In the genomic region with DNA sequence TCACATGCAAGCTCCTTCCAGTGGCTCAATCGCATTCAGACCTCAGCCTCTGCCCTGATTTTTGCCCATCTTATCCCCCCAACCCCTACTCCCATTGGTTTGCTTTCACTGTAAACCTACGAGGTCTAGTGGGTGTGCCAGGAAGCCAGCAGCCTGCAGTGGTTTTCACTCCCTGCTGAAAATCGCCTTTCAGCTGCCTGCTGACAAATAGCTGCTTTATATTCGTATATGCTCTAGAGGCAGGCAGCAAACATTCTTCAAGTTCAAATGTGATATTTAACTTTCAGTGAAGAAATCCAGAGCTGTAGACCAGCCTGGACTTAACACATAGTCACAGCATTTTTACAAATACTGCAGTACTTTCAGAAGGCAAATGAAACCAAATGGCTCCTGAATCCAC, we compare ENCODE assay signal across 8 cellular contexts.
DNase-seq lines count a peak whose midpoint lies in the region; ATAC-seq and TF ChIP-seq lines count a peak whose summit lies in the region.

No MANE protein-coding gene starts in this region.

- no peak overlapping the region for H3K9ac ChIP-seq in smooth muscle cell (ENCODE audit: low read depth)

- no peak overlapping the region for H2AFZ ChIP-seq in smooth muscle cell (ENCODE audit: low read depth)

- POLR2A ChIA-PET in activated CD8-positive, alpha-beta T cell treated with anti-CD3 and anti-CD28 coated beads for 36 hours (lab: Charles Lee), result interaction anchor here (1.7 to 3.9 kb wide), 2 partner anchors 168 to 249 kb away, joined by 4 to 22 read pairs; a partner anchor contains a TSS

- H3K4me3 ChIP-seq in gastroesophageal sphincter (peak overlapping the region; percentile 27 to 33), smooth muscle cell (no peak overlapping the region)

- no peaks in the 10 kb centered on the region for H3K79me2 ChIP-seq in smooth muscle cell (ENCODE audit: low read depth)

- TF ChIP-seq EP300 in gastroesophageal sphincter (IDR thresholded peaks at IDR 0.05), result no peak

- no peaks in the 10 kb centered on the region for H3K9me3 ChIP-seq in gastroesophageal sphincter
- no peaks in the 10 kb centered on the region for H3K9me3 ChIP-seq in smooth muscle cell (replicated peaks; ENCODE audit: low read depth)

- 12% methylated on average over 4 of the region's 4 CpGs; no CpG with 5 or more reads in 1 of the 2 donors for WGBS in gastroesophageal sphincter (ENCODE audit: low coverage in 1 of 2), 2 donors
- 33% methylated on average over 4 of the region's 4 CpGs for WGBS in smooth muscle cell (ENCODE audit: low lambda C conversion rate)

- H3K36me3 Mint-ChIP-seq in IgD-negative memory B cell, result peaks cover 8% of the 10 kb centered on the region
- H3K36me3 Mint-ChIP-seq in activated CD8-positive, alpha-beta T cell treated with anti-CD3 and anti-CD28 coated beads for 36 hours (ENCODE audit: low read depth), result peaks cover 26% of the 10 kb centered on the region

- TF ChIP-seq CTCF in activated CD8-positive, alpha-beta T cell treated with anti-CD3 and anti-CD28 coated beads for 36 hours (IDR thresholded peaks at IDR 0.05), result no peak
- no peak for TF ChIP-seq CTCF in gastroesophageal sphincter (IDR thresholded peaks at IDR 0.05)
- no peak for TF ChIP-seq CTCF in smooth muscle cell (IDR thresholded peaks at IDR 0.05; ENCODE audit: borderline replicate concordance, insufficient read depth, poor library complexity, severe bottlenecking)

- no peak for TF ChIP-seq POLR2A in gastroesophageal sphincter (IDR thresholded peaks at IDR 0.05)

- H3K27ac ChIP-seq in gastroesophageal sphincter, result peak overlapping the region; percentile 63 to 76 (median 65)
- H3K27ac ChIP-seq in smooth muscle cell (ENCODE audit: low read depth), result no peak overlapping the region

- H3K36me3 ChIP-seq in gastroesophageal sphincter (peaks cover 0 to 19% of the 10 kb centered on the region in 2 donors), smooth muscle cell (ENCODE audit: low read depth) (peaks cover 4% of the 10 kb centered on the region)

- ATAC-seq in activated CD8-positive, alpha-beta T cell treated with anti-CD3 and anti-CD28 coated beads for 36 hours, result peak; percentile 35
- ATAC-seq in gastroesophageal sphincter (no peak), GM19463 (IDR thresholded peaks at IDR 0.05; ENCODE audit: unreplicated experiment) (no peak)

- H3K4me2 ChIP-seq in smooth muscle cell, result peak overlapping the region; percentile 15

- H3K9me3 Mint-ChIP-seq in IgD-negative memory B cell, result peaks cover 0 to 6% (median 0%) of the 10 kb centered on the region in 3 donors
- peaks cover 8% of the 10 kb centered on the region for H3K9me3 Mint-ChIP-seq in activated CD8-positive, alpha-beta T cell treated with anti-CD3 and anti-CD28 coated beads for 36 hours

- H3K27me3 ChIP-seq in gastroesophageal sphincter (no peaks in the 10 kb centered on the region), smooth muscle cell (ENCODE audit: low read depth) (no peaks in the 10 kb centered on the region)

- CTCF ChIA-PET in activated CD8-positive, alpha-beta T cell treated with anti-CD3 and anti-CD28 coated beads for 36 hours (lab: Charles Lee), result interaction anchor here (0.6 to 3.0 kb wide), 7 partner anchors 50 to 297 kb away, joined by 3 to 11 read pairs (median 3); no protein-coding TSS in a partner anchor

- DNase-seq in activated CD8-positive, alpha-beta T cell treated with anti-CD3 and anti-CD28 coated beads for 36 hours, result peak; percentile 45
- DNase-seq in smooth muscle cell (lab: John Stamatoyannopoulos, UW; ENCODE audit: unreplicated experiment), result no peak
- no peak for DNase-seq in NCI-H524 (lab: John Stamatoyannopoulos, UW)
- DNase-seq in RPMI8226, result no peak
- no peak for DNase-seq in glomerular visceral epithelial cell (ENCODE audit: extremely low spot score)

- peak overlapping the region; percentile 78 to 88 (median 84) for H3K4me3 Mint-ChIP-seq in IgD-negative memory B cell
- H3K4me3 Mint-ChIP-seq in activated CD8-positive, alpha-beta T cell treated with anti-CD3 and anti-CD28 coated beads for 36 hours, result peak overlapping the region; percentile 71

- peaks cover 27% of the 10 kb centered on the region for H4K20me1 ChIP-seq in smooth muscle cell (ENCODE audit: low read depth)

- H3K4me1 Mint-ChIP-seq in IgD-negative memory B cell, result peaks cover 61 to 72% (median 71%) of the 10 kb centered on the region in 3 donors
- peaks cover 77% of the 10 kb centered on the region for H3K4me1 Mint-ChIP-seq in activated CD8-positive, alpha-beta T cell treated with anti-CD3 and anti-CD28 coated beads for 36 hours (ENCODE audit: low read depth)

- intact Hi-C loops in activated CD8-positive, alpha-beta T cell treated with anti-CD3 and anti-CD28 coated beads for 36 hours (cut with micrococcal nuclease), result loop anchor here (5.0 kb wide), 1 partner anchor 52 kb away; no protein-coding TSS in a partner anchor

- H3K4me1 ChIP-seq in gastroesophageal sphincter (peaks cover 13 to 56% (median 19%) of the 10 kb centered on the region in 3 donors), smooth muscle cell (ENCODE audit: low read depth) (peaks cover 12% of the 10 kb centered on the region)

- H3K27me3 Mint-ChIP-seq in IgD-negative memory B cell, result no peaks in the 10 kb centered on the region
- no peaks in the 10 kb centered on the region for H3K27me3 Mint-ChIP-seq in activated CD8-positive, alpha-beta T cell treated with anti-CD3 and anti-CD28 coated beads for 36 hours

- peak overlapping the region; percentile 92 to 100 (median 99) for H3K27ac Mint-ChIP-seq in IgD-negative memory B cell
- peak overlapping the region; percentile 95 for H3K27ac Mint-ChIP-seq in activated CD8-positive, alpha-beta T cell treated with anti-CD3 and anti-CD28 coated beads for 36 hours

- no peaks in the 10 kb centered on the region for H3F3A ChIP-seq in smooth muscle cell (ENCODE audit: low read depth)
